Comparison of ENCODE assay signal across 1 cellular context in genomic region chr19:58326914-58327726, GRCh38.
TF ChIP-seq lines count a peak whose summit lies in the region.

Gene ZSCAN22 (plus strand): TSS chr19:58326994. CDS start chr19:58334803, 7,809 bp downstream.

TF ChIP-seq in HepG2, 621 proteins besides CTCF, POLR2A, EP300 and RAD21 (continued from another document and continues in another):
- TF ChIP-seq E2F1 (CRISPR knock-in tag; IDR thresholded peaks at IDR 0.05) = peak; percentile 76; the same call in 1 of the 2 replicates
- peak; percentile 71; the same call in 1 of the 2 replicates for TF ChIP-seq ZBTB2 (CRISPR knock-in tag; IDR thresholded peaks at IDR 0.05; ENCODE audit: low read depth)
- peak; percentile 66; the same call in 1 of the 2 replicates for TF ChIP-seq KLF13 (CRISPR knock-in tag; IDR thresholded peaks at IDR 0.05)
- TF ChIP-seq HOXA9 (CRISPR knock-in tag; IDR thresholded peaks at IDR 0.05; ENCODE audit: borderline replicate concordance) = peak; percentile 84
- peak; percentile 14; the same call in 1 of the 2 replicates for TF ChIP-seq TFE3 (CRISPR knock-in tag; IDR thresholded peaks at IDR 0.05)
- TF ChIP-seq ZNF383 (CRISPR knock-in tag; IDR thresholded peaks at IDR 0.05; ENCODE audit: borderline replicate concordance) = peak; percentile 79; the same call in 1 of the 2 replicates
- no peak for TF ChIP-seq NR2F6 (IDR thresholded peaks at IDR 0.05)
- TF ChIP-seq NR2F6 (CRISPR knock-in tag; IDR thresholded peaks at IDR 0.05) = peak; percentile 27; the same call in 1 of the 2 replicates
- TF ChIP-seq PHF20 (CRISPR knock-in tag; IDR thresholded peaks at IDR 0.05) = peak; percentile 94
- no peak for TF ChIP-seq FOXA1 (IDR thresholded peaks at IDR 0.05)
- TF ChIP-seq FOXA1 (CRISPR knock-in tag; IDR thresholded peaks at IDR 0.05) = peak; percentile 81
- no peak for TF ChIP-seq PATZ1 (CRISPR knock-in tag; IDR thresholded peaks at IDR 0.05)
- peak; percentile 83; the same call in 1 of the 2 replicates for TF ChIP-seq ZNF768 (CRISPR knock-in tag; IDR thresholded peaks at IDR 0.05)
- 0 out of 2 replicates have a peak, but pooled peaks have one; percentile 18 for TF ChIP-seq CHD2 (IDR thresholded peaks at IDR 0.05; ENCODE audit: low read depth, low read length)
- 0 out of 2 replicates have a peak, but pooled peaks have one; percentile 31 for TF ChIP-seq GFI1 (CRISPR knock-in tag; IDR thresholded peaks at IDR 0.05; ENCODE audit: borderline replicate concordance)
- peak; percentile 69; the same call in 1 of the 2 replicates for TF ChIP-seq ZSCAN31 (CRISPR knock-in tag; IDR thresholded peaks at IDR 0.05; ENCODE audit: low read depth)
- TF ChIP-seq SNRNP70 (IDR thresholded peaks at IDR 0.05; ENCODE audit: low read depth, low read length) = no peak
- TF ChIP-seq HNF4A (CRISPR knock-in tag; IDR thresholded peaks at IDR 0.05) = peak; percentile 33; the same call in 1 of the 2 replicates
- TF ChIP-seq ZNF207 (IDR thresholded peaks at IDR 0.05; ENCODE audit: borderline replicate concordance) = no peak
- TF ChIP-seq TOPORS (CRISPR knock-in tag; IDR thresholded peaks at IDR 0.05) = peak; percentile 27; the same call in 1 of the 2 replicates
- TF ChIP-seq SETDB1 (CRISPR knock-in tag; IDR thresholded peaks at IDR 0.05; ENCODE audit: borderline replicate concordance) = no peak
- TF ChIP-seq ZSCAN5A (CRISPR knock-in tag; IDR thresholded peaks at IDR 0.05; ENCODE audit: borderline replicate concordance) = peak; percentile 10; the same call in 1 of the 2 replicates
- no peak for TF ChIP-seq ZNF660 (CRISPR knock-in tag; IDR thresholded peaks at IDR 0.05; ENCODE audit: borderline replicate concordance, low read depth)
- TF ChIP-seq ZNF468 (CRISPR knock-in tag; IDR thresholded peaks at IDR 0.05) = no peak
- TF ChIP-seq NR2F1 (CRISPR knock-in tag; IDR thresholded peaks at IDR 0.05) = no peak
- 0 out of 2 replicates have a peak, but pooled peaks have one; percentile 27 for TF ChIP-seq ZNF318 (CRISPR knock-in tag; IDR thresholded peaks at IDR 0.05)
- TF ChIP-seq ZNF749 (CRISPR knock-in tag; IDR thresholded peaks at IDR 0.05; ENCODE audit: borderline replicate concordance) = peak; percentile 80; the same call in 1 of the 2 replicates
- peak; percentile 99 for TF ChIP-seq GATAD1 (CRISPR knock-in tag; IDR thresholded peaks at IDR 0.05)
- TF ChIP-seq ZNF629 (CRISPR knock-in tag; conservative IDR thresholded peaks at IDR 0.05) = peak; percentile 38; the same call in 1 of the 2 replicates
- TF ChIP-seq ZNF740 (CRISPR knock-in tag; IDR thresholded peaks at IDR 0.05) = 0 out of 2 replicates have a peak, but pooled peaks have one; percentile 26
- no peak for TF ChIP-seq RBAK (CRISPR knock-in tag; IDR thresholded peaks at IDR 0.05)
- peak; percentile 14; the same call in 1 of the 2 replicates for TF ChIP-seq STAG1 (CRISPR knock-in tag; IDR thresholded peaks at IDR 0.05)
- peak; percentile 84; the same call in 1 of the 2 replicates for TF ChIP-seq HOXD1 (CRISPR knock-in tag; IDR thresholded peaks at IDR 0.05)
- TF ChIP-seq NAIF1 (CRISPR knock-in tag; IDR thresholded peaks at IDR 0.05; ENCODE audit: borderline replicate concordance) = peak; percentile 43; the same call in 1 of the 2 replicates
- TF ChIP-seq ZFP36L2 (CRISPR knock-in tag; IDR thresholded peaks at IDR 0.05) = no peak
- peak; percentile 52; the same call in 1 of the 2 replicates for TF ChIP-seq KDM5B (CRISPR knock-in tag; IDR thresholded peaks at IDR 0.05; ENCODE audit: borderline replicate concordance)
- TF ChIP-seq KLF16 (CRISPR knock-in tag; IDR thresholded peaks at IDR 0.05) = peak; percentile 85 to 89; a peak in 3 of 4 replicates
- TF ChIP-seq AKAP8 (CRISPR knock-in tag; IDR thresholded peaks at IDR 0.05) = peak; percentile 79; the same call in 1 of the 2 replicates
- TF ChIP-seq ZEB1 (IDR thresholded peaks at IDR 0.05; ENCODE audit: insufficient replicate concordance, low read depth) = no peak
- TF ChIP-seq ZBED4 (CRISPR knock-in tag; IDR thresholded peaks at IDR 0.05; ENCODE audit: borderline replicate concordance) = peak; percentile 63
- TF ChIP-seq ZNF136 (CRISPR knock-in tag; IDR thresholded peaks at IDR 0.05; ENCODE audit: low read depth) = 0 out of 2 replicates have a peak, but pooled peaks have one; percentile 46
